ENCODE assay signal across 12 cellular contexts in the genomic region with DNA sequence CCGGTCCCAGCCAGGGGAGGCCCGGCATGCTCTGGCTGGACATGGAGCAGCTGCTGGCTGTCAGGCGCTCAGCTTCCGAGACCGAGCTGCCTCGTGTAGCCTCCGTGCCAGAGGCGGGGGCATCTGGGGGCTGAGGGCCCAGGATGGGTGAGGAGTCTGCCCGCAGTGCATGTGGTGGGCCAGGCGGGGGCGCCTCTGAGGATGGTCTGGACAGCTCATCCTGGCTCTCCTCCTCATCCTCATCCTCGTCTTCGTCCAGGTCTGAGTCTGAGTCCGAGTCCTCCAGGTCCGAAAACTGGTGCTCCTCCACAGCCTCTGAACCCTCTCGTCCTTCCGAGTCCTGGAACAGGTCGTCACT. TPM values are rescaled to one million over a fixed set of nuclear protein-coding genes. Genes with fewer than 3 reads are reported as not detected.
DNase-seq lines count a peak whose midpoint lies in the region; ATAC-seq and TF ChIP-seq lines count a peak whose summit lies in the region.
"Had no signal": no experiment of that assay in that cellular context is flagged by ENCODE, and none has a peak within 500 bp of the region (broad histone marks: within the 10 kb centered on the region; RNA-seq: fewer than 3 reads in every experiment).

No MANE protein-coding gene starts in this region.

- H3K4me1 Mint-ChIP-seq in activated T-cell treated with anti-CD3 and anti-CD28 coated beads, Interleukin-2, amount 50 U/mL, for 72 hours (ENCODE audit: low read depth): peaks cover 6% of the 10 kb centered on the region
- peaks cover 13% of the 10 kb centered on the region for H3K4me1 Mint-ChIP-seq in activated T-cell treated with anti-CD3 and anti-CD28 coated beads, Interleukin-2, amount 50 U/mL, for 24 hours (ENCODE audit: low read depth)
- peaks cover 28% of the 10 kb centered on the region for H3K4me1 Mint-ChIP-seq in osteocyte (ENCODE audit: unreplicated experiment)

- H3K27ac Mint-ChIP-seq in activated T-cell treated with anti-CD3 and anti-CD28 coated beads, Interleukin-2, amount 50 U/mL, for 72 hours: no peak overlapping the region
- H3K27ac Mint-ChIP-seq in activated T-cell treated with anti-CD3 and anti-CD28 coated beads, Interleukin-2, amount 50 U/mL, for 24 hours: no peak overlapping the region
- H3K27ac Mint-ChIP-seq in osteocyte (ENCODE audit: unreplicated experiment): peak overlapping the region; percentile 20

- ATAC-seq in activated T-cell treated with anti-CD3 and anti-CD28 coated beads, Interleukin-2, amount 50 U/mL, for 72 hours (replicated peaks in 1 of 2): no peak
- ATAC-seq in HG03460 (IDR thresholded peaks at IDR 0.05; ENCODE audit: unreplicated experiment): no peak
- ATAC-seq: left colon had no signal

- H3K9ac ChIP-seq in GM23248: no peak overlapping the region

- 87 to 88% methylated on average over 16 to 18 of the region's 18 CpGs for WGBS in GM23248 (ENCODE audit: low coverage in 1 of 2, low lambda C conversion rate in 2 of 2, missing lambda C conversion rate in 2 of 2), 2 experiments

- no peaks in the 10 kb centered on the region for H3K9me3 Mint-ChIP-seq in activated T-cell treated with anti-CD3 and anti-CD28 coated beads, Interleukin-2, amount 50 U/mL, for 72 hours
- no peaks in the 10 kb centered on the region for H3K9me3 Mint-ChIP-seq in activated T-cell treated with anti-CD3 and anti-CD28 coated beads, Interleukin-2, amount 50 U/mL, for 24 hours
- no peaks in the 10 kb centered on the region for H3K9me3 Mint-ChIP-seq in osteocyte (ENCODE audit: unreplicated experiment)

- H4K20me1 ChIP-seq in GM23248 (ENCODE audit: insufficient read depth): no peaks in the 10 kb centered on the region

- H3K9me2 ChIP-seq in GM23248 (ENCODE audit: insufficient read depth): no peaks in the 10 kb centered on the region

- DNase-seq in activated T-cell treated with anti-CD3 and anti-CD28 coated beads, Interleukin-2, amount 50 U/mL, for 72 hours: peak; percentile 33
- no peak for DNase-seq in activated T-cell treated with anti-CD3 and anti-CD28 coated beads, Interleukin-2, amount 50 U/mL, for 24 hours
- DNase-seq in HFF-Myc (ENCODE audit: extremely low read depth, low read depth): no peak
- no peak for DNase-seq in cardiac fibroblast (ENCODE audit: low read depth in 2 of 2)
- DNase-seq in osteocyte (ENCODE audit: extremely low spot score, unreplicated experiment): no peak
- no peak for DNase-seq in GM23248
- DNase-seq in amygdala (lab: John Stamatoyannopoulos, UW): no peak
- DNase-seq: left colon, substantia nigra had no signal

- no peaks in the 10 kb centered on the region for H3K4me1 ChIP-seq in GM23248 (ENCODE audit: insufficient read depth)

- no peaks in the 10 kb centered on the region for H3K27me3 Mint-ChIP-seq in activated T-cell treated with anti-CD3 and anti-CD28 coated beads, Interleukin-2, amount 50 U/mL, for 72 hours (ENCODE audit: low read depth)
- H3K27me3 Mint-ChIP-seq in activated T-cell treated with anti-CD3 and anti-CD28 coated beads, Interleukin-2, amount 50 U/mL, for 24 hours: no peaks in the 10 kb centered on the region
- H3K27me3 Mint-ChIP-seq in osteocyte (ENCODE audit: unreplicated experiment): no peaks in the 10 kb centered on the region

- H3F3A ChIP-seq in GM23248 (ENCODE audit: insufficient read depth): no peaks in the 10 kb centered on the region

- TF ChIP-seq CTCF in HFF-Myc (IDR thresholded peaks at IDR 0.05; ENCODE audit: low read depth, low read length, missing control alignments) (peak; percentile 45), cardiac fibroblast (IDR thresholded peaks at IDR 0.05; ENCODE audit: low read depth, low read length) (peak; percentile 53), osteocyte (IDR thresholded peaks at IDR 0.05) (peak; percentile 40)

- no peaks in the 10 kb centered on the region for H3K9me3 ChIP-seq in GM23248 (ENCODE audit: low read depth)

- H3K36me3 ChIP-seq in GM23248 (ENCODE audit: low read depth): no peaks in the 10 kb centered on the region

- peaks cover 2 to 12% of the 10 kb centered on the region in 2 donors for H3K36me3 Mint-ChIP-seq in activated T-cell treated with anti-CD3 and anti-CD28 coated beads, Interleukin-2, amount 50 U/mL, for 72 hours (ENCODE audit: insufficient read depth in 2 of 2)
- peaks cover 86% of the 10 kb centered on the region for H3K36me3 Mint-ChIP-seq in activated T-cell treated with anti-CD3 and anti-CD28 coated beads, Interleukin-2, amount 50 U/mL, for 24 hours (ENCODE audit: low read depth)
- H3K36me3 Mint-ChIP-seq in osteocyte (ENCODE audit: unreplicated experiment): no peaks in the 10 kb centered on the region

- H3K79me2 ChIP-seq in GM23248 (ENCODE audit: insufficient read depth): no peaks in the 10 kb centered on the region

- H3K27ac ChIP-seq in GM23248: no peak overlapping the region
- H3K27ac ChIP-seq: skin epidermis had no signal

- H3K4me3 ChIP-seq in HFF-Myc (replicated peaks; ENCODE audit: low read depth, low read length) (no peak overlapping the region), cardiac fibroblast (replicated peaks in 1 of 2; ENCODE audit: low read depth in 2 of 2, low read length in 2 of 2) (no peak overlapping the region), GM23248 (no peak overlapping the region)
- H3K4me3 ChIP-seq: skin epidermis had no signal

- H3K27me3 ChIP-seq in GM23248 (replicated peaks; ENCODE audit: insufficient read depth): no peaks in the 10 kb centered on the region

- no peak overlapping the region for H3K4me2 ChIP-seq in GM23248 (ENCODE audit: unreplicated experiment)

- H3K4me3 Mint-ChIP-seq in activated T-cell treated with anti-CD3 and anti-CD28 coated beads, Interleukin-2, amount 50 U/mL, for 72 hours: no peak overlapping the region
- no peak overlapping the region for H3K4me3 Mint-ChIP-seq in activated T-cell treated with anti-CD3 and anti-CD28 coated beads, Interleukin-2, amount 50 U/mL, for 24 hours
- H3K4me3 Mint-ChIP-seq in osteocyte (ENCODE audit: unreplicated experiment): no peak overlapping the region

- in situ Hi-C loops in GM23248 (cut with MboI): no loop called here

- H2AFZ ChIP-seq in GM23248: no peak overlapping the region

RNA-seq across cellular contexts. Expression of a gene that starts 28.9 kb away (rescaled TPM):
- total RNA-seq in activated T-cell treated with anti-CD3 and anti-CD28 coated beads, Interleukin-2, amount 50 U/mL, for 72 hours: not detected
- total RNA-seq in osteocyte: not detected in 2 replicates
- total RNA-seq in GM23248 (2014; rRNA removed; shearing (Covaris generic)): not detected in 2 replicates
- not detected in 2 replicates for polyA plus RNA-seq in GM23248 (2016; fragmentation: Nextera tagmentation; extraction: Ambion mirVana)
- total RNA-seq: LHCN-M2 had no signal

Comparison
In these comparisons a context has a peak if more than half of its experiments do, and no peak if none do; other contexts are left out.
1. DNase-seq: peak in activated T-cell treated with anti-CD3 and anti-CD28 coated beads, Interleukin-2, amount 50 U/mL, for 72 hours (2 of 2); none in activated T-cell treated with anti-CD3 and anti-CD28 coated beads, Interleukin-2, amount 50 U/mL, for 24 hours (single experiment), HFF-Myc (single experiment), cardiac fibroblast (0 of 2), osteocyte (single experiment), GM23248 (single experiment) and amygdala (0 of 56).
2. Peak in every context shown above with its lines, with median percentiles within 50 percentile points of each other: CTCF ChIP-seq.